16 cellular contexts compared by ENCODE assay signal in genomic region chrX:47863187-47863586, GRCh38. TPM values are rescaled to one million over a fixed set of nuclear protein-coding genes. Genes with fewer than 3 reads are reported as not detected.
DNase-seq lines count a peak whose midpoint lies in the region; ATAC-seq and TF ChIP-seq lines count a peak whose summit lies in the region.
"Had no signal": no experiment of that assay in that cellular context is flagged by ENCODE, and none has a peak within 500 bp of the region (broad histone marks: within the 10 kb centered on the region; RNA-seq: fewer than 3 reads in every experiment).

No MANE protein-coding gene starts in this region.

- H3K27ac Mint-ChIP-seq in WTC11, result peak overlapping the region; percentile 44; the same call in 1 of the 2 replicates

- DNase-seq in M059J (ENCODE audit: low read depth) (peak; percentile 84), WTC11 (ENCODE audit: low spot score) (no peak), fibroblast of the aortic adventitia (ENCODE audit: low read depth) (peak; percentile 14), renal cortical epithelial cell (ENCODE audit: low read depth) (peak; percentile 75), left colon (no peak), HuH-7.5 (ENCODE audit: low spot score) (no peak)
- DNase-seq in activated CD4-positive, alpha-beta T cell treated with anti-CD3 and anti-CD28 coated beads, Interleukin-2, amount 50 U/mL, for 48 hours, result no peak
- DNase-seq: COR-L47, EL, NCI-H1417, NCI-H2029, NCI-H2171, NCI-H446, NCI-H69, OCI-M1, RPMI8226 had no signal

- H3K4me3 Mint-ChIP-seq in WTC11, result no peak overlapping the region

- H3K4me3 ChIP-seq in fibroblast of the aortic adventitia (ENCODE audit: low read depth, low read length), result no peak overlapping the region

- H3K27me3 Mint-ChIP-seq in WTC11 (ENCODE audit: low read depth), result no peaks in the 10 kb centered on the region

- no peak for ATAC-seq in WTC11
- ATAC-seq in left colon, result no peak

- CTCF ChIA-PET in WTC11 (lab: Charles Lee), result no interaction called here

- H3K36me3 Mint-ChIP-seq in WTC11, result peaks cover 8% of the 10 kb centered on the region

- POLR2A ChIA-PET in WTC11 (lab: Charles Lee), result no interaction called here

- intact Hi-C loops in left colon (cut with DNase I, micrococcal nuclease), result no loop called here

- H3K4me1 Mint-ChIP-seq in WTC11, result no peaks in the 10 kb centered on the region

- TF ChIP-seq CTCF in WTC11 (IDR thresholded peaks at IDR 0.05) (no peak), fibroblast of the aortic adventitia (IDR thresholded peaks at IDR 0.05; ENCODE audit: insufficient read depth, low read length) (no peak)

- no peaks in the 10 kb centered on the region for H3K9me3 Mint-ChIP-seq in WTC11

TF ChIP-seq in WTC11, 78 proteins besides CTCF, POLR2A, EP300 and RAD21:
- TF ChIP-seq TCF7 (CRISPR knock-in tag; IDR thresholded peaks at IDR 0.05; ENCODE audit: low read depth) (no peak), ZNF263 (CRISPR knock-in tag; IDR thresholded peaks at IDR 0.05; ENCODE audit: low read depth) (no peak), NFATC4 (CRISPR knock-in tag; IDR thresholded peaks at IDR 0.05) (no peak), ATF6 (CRISPR knock-in tag; IDR thresholded peaks at IDR 0.05) (no peak), EMX1 (CRISPR knock-in tag; IDR thresholded peaks at IDR 0.05) (no peak), FOXP4 (CRISPR knock-in tag; IDR thresholded peaks at IDR 0.05) (no peak), ZNF317 (CRISPR knock-in tag; IDR thresholded peaks at IDR 0.05; ENCODE audit: borderline replicate concordance, low read depth) (no peak), SP1 (CRISPR knock-in tag; conservative IDR thresholded peaks at IDR 0.05) (no peak)

RNA-seq across cellular contexts. Expression of gene ZNF81, which starts 26.5 kb away (rescaled TPM):
- 3.7 and 5.6 TPM in 2 replicates for total RNA-seq in M059J (2014; rRNA removed; shearing (Covaris generic))
- total RNA-seq in WTC11 (2021), result 8.9 to 12.0 TPM (median 11.9 TPM) in 3 replicates
- 6.1 and 6.2 TPM in 2 replicates for total RNA-seq in fibroblast of the aortic adventitia (ENCODE audit: low replicate concordance)
- 2.6 and 9.3 TPM in 2 replicates for total RNA-seq in renal cortical epithelial cell
- total RNA-seq in left colon, result 10 to 100 TPM; 11.8 to 12.0 TPM

Comparison
In these comparisons a context has a peak if more than half of its experiments do, and no peak if none do; other contexts are left out.
1. DNase-seq: peak in M059J (single experiment), fibroblast of the aortic adventitia (single experiment) and renal cortical epithelial cell (single experiment); none in WTC11 (single experiment), left colon (0 of 2), activated CD4-positive, alpha-beta T cell treated with anti-CD3 and anti-CD28 coated beads, Interleukin-2, amount 50 U/mL, for 48 hours (0 of 2) and HuH-7.5 (single experiment).